ENCODE assay signal across 13 cellular contexts in genomic region chr1:227764019-227764391, GRCh38. TPM values are rescaled to one million over a fixed set of nuclear protein-coding genes. Genes with fewer than 3 reads are reported as not detected.
DNase-seq lines count a peak whose midpoint lies in the region; ATAC-seq and TF ChIP-seq lines count a peak whose summit lies in the region.
"Had no signal": no experiment of that assay in that cellular context is flagged by ENCODE, and none has a peak within 500 bp of the region (broad histone marks: within the 10 kb centered on the region; RNA-seq: fewer than 3 reads in every experiment).

No MANE protein-coding gene starts in this region.

- H2AK5ac ChIP-seq in trophoblast cell (ENCODE audit: low read length), result no peak overlapping the region

- H2BK120ac ChIP-seq in trophoblast cell (ENCODE audit: insufficient read depth, low read length, poor library complexity), result no peak overlapping the region

- peaks cover 27 to 46% of the 10 kb centered on the region in 2 experiments for H3K4me1 ChIP-seq in trophoblast cell (ENCODE audit: control insufficient read depth in 1 of 2, insufficient read depth in 2 of 2, low read length in 2 of 2)

- no peak overlapping the region for H2BK5ac ChIP-seq in trophoblast cell (ENCODE audit: low read depth, low read length, poor library complexity)

- no peak overlapping the region for H3K18ac ChIP-seq in trophoblast cell (ENCODE audit: low read length)

- H3K27me3 ChIP-seq in dorsolateral prefrontal cortex (no peaks in the 10 kb centered on the region), trophoblast cell (ENCODE audit: insufficient read depth, low read length) (no peaks in the 10 kb centered on the region)

- no peak overlapping the region for H4K91ac ChIP-seq in trophoblast cell (ENCODE audit: low read depth, low read length)

- no peak overlapping the region for H4K12ac ChIP-seq in trophoblast cell (ENCODE audit: low read depth, low read length)

- peaks cover 3% of the 10 kb centered on the region for H3K9me3 ChIP-seq in trophoblast cell (ENCODE audit: insufficient read depth, low read depth, low read length)

- peak overlapping the region in 51 of 59 donors; percentile 14 to 94 (median 66) for H3K27ac ChIP-seq in dorsolateral prefrontal cortex
- H3K27ac ChIP-seq in trophoblast cell (ENCODE audit: low read depth, low read length), result peak overlapping the region; percentile 89

- no peak overlapping the region for H3K4ac ChIP-seq in trophoblast cell (ENCODE audit: low read depth, low read length)

- H3K4me2 ChIP-seq in trophoblast cell (ENCODE audit: low read length), result no peak overlapping the region

- no peak overlapping the region for H3K23ac ChIP-seq in trophoblast cell (ENCODE audit: low read length)

- no peak overlapping the region for H4K8ac ChIP-seq in trophoblast cell (ENCODE audit: low read depth, low read length)

- H2AFZ ChIP-seq in trophoblast cell (ENCODE audit: insufficient read depth, low read length, poor library complexity), result no peak overlapping the region

- ATAC-seq in GM18867 (IDR thresholded peaks at IDR 0.05; ENCODE audit: unreplicated experiment), result no peak
- ATAC-seq: activated naive CD4-positive, alpha-beta T cell treated with anti-CD3 and anti-CD28 coated beads, Interleukin-2, amount 50 U/mL, for 72 hours; stimulated activated memory B cell treated with anti-CD40 and anti-IgM and Interleukin-4, amounts not matched to agents 10 μg/mL and 1 μg/mL and 100 μg/mL, for 72 hours had no signal

- peak in 2 of 3 experiments; percentile 21 to 43 for DNase-seq in NCI-H1417 (lab: John Stamatoyannopoulos, UW)
- no peak for DNase-seq in NCI-H1417 treated with DMSO at 0.1 percent for 48 hours (lab: John Stamatoyannopoulos, UW)
- DNase-seq in LHCN-M2 (ENCODE audit: low read depth), result peak; percentile 30
- DNase-seq in dorsolateral prefrontal cortex, result no peak
- DNase-seq in trophoblast cell, result peak; percentile 98 to 99
- no peak for DNase-seq in D341Med (ENCODE audit: low spot score)
- DNase-seq in NCI-H1092 (lab: John Stamatoyannopoulos, UW), result no peak
- DNase-seq: activated CD4-positive, CD25-positive, alpha-beta regulatory T cell treated with anti-CD3 and anti-CD28 coated beads, Interleukin-2, amount 50 U/mL, for 72 hours; hypothalamus had no signal

- TF ChIP-seq CTCF in dorsolateral prefrontal cortex (IDR thresholded peaks at IDR 0.05 in 54 of 56, conservative IDR thresholded peaks at IDR 0.05 in 2 of 56; ENCODE audit: low read depth in 1 of 56, partially characterized antibody in 56 of 56), result no peak

- no peak overlapping the region for H3K9ac ChIP-seq in trophoblast cell (ENCODE audit: low read length)

- H3K4me3 ChIP-seq in dorsolateral prefrontal cortex, result peak overlapping the region in 1 of 59 donors; percentile 17
- H3K4me3 ChIP-seq in trophoblast cell (ENCODE audit: low read depth, low read length), result no peak overlapping the region

- H2BK12ac ChIP-seq in trophoblast cell (ENCODE audit: low read length), result no peak overlapping the region

- intact Hi-C loops in dorsolateral prefrontal cortex (cut with DNase I), result no loop called here

- peaks cover 13% of the 10 kb centered on the region for H3K79me1 ChIP-seq in trophoblast cell (ENCODE audit: low read length)

- H3K36me3 ChIP-seq in trophoblast cell (ENCODE audit: control insufficient read depth in 1 of 2, insufficient read depth in 2 of 2, low read length in 2 of 2), result peaks cover 36 to 54% of the 10 kb centered on the region in 2 experiments

- WGBS in trophoblast cell (ENCODE audit: extremely low coverage, insufficient coverage, insufficient read length), result no CpG with 5 or more reads among the region's 7 CpGs

- H3K14ac ChIP-seq in trophoblast cell (ENCODE audit: low read length), result no peak overlapping the region

- peaks cover 2% of the 10 kb centered on the region for H3K79me2 ChIP-seq in trophoblast cell (ENCODE audit: control insufficient read depth, insufficient read depth, low read length, poor library complexity)

RNA-seq across cellular contexts. Expression of gene SNAP47, which starts 28.8 kb away (rescaled TPM):
- total RNA-seq in LHCN-M2 (2014; rRNA removed) (46.4 and 48.5 TPM in 2 replicates), dorsolateral prefrontal cortex (100 to 1,000 TPM in 2 of 120 experiments, 10 to 100 TPM in 118; 39.7 to 102 (median 75.0) TPM)
- 30.9 TPM for polyA plus RNA-seq in LHCN-M2 (2012)
- 21.0 and 21.1 TPM in 2 replicates for polyA plus RNA-seq in trophoblast cell (2013)

RNA-seq across cellular contexts. Expression of gene JMJD4, which starts 28.9 kb away (rescaled TPM):
- total RNA-seq in LHCN-M2 (2014; rRNA removed), result 30.2 and 32.4 TPM in 2 replicates
- polyA plus RNA-seq in LHCN-M2 (2012), result 19.2 TPM
- total RNA-seq in dorsolateral prefrontal cortex, result 10 to 100 TPM in 115 of 120 experiments, 1 to 10 TPM in 5; 7.0 to 20.5 (median 13.3) TPM
- 8.1 and 8.8 TPM in 2 replicates for polyA plus RNA-seq in trophoblast cell (2013)

RNA-seq across cellular contexts. Expression of gene PRSS38, which starts 51.5 kb away (rescaled TPM):
- total RNA-seq in LHCN-M2 (2014; rRNA removed), result not detected in 2 replicates
- polyA plus RNA-seq in LHCN-M2 (2012), result not detected
- total RNA-seq in dorsolateral prefrontal cortex, result under 1 TPM in 2 of 120 experiments, not detected in 118; 0.47 to 0.69 TPM
- not detected in 2 replicates for polyA plus RNA-seq in trophoblast cell (2013)
- total RNA-seq: activated naive CD4-positive, alpha-beta T cell treated with anti-CD3 and anti-CD28 coated beads, Interleukin-2, amount 50 U/mL, for 72 hours; HT-29 had no signal

Comparison
In these comparisons a context has a peak if more than half of its experiments do, and no peak if none do; other contexts are left out.
1. DNase-seq: peak in NCI-H1417 (2 of 3), LHCN-M2 (single experiment) and trophoblast cell (2 of 2); none in NCI-H1417 treated with DMSO at 0.1 percent for 48 hours (single experiment), dorsolateral prefrontal cortex (0 of 10), D341Med (single experiment) and NCI-H1092 (single experiment).